Comparison of ENCODE assay signal across 14 cellular contexts in genomic region chr2:134164306-134164705, GRCh38.
DNase-seq lines count a peak whose midpoint lies in the region; ATAC-seq lines count a peak whose summit lies in the region.
"Had no signal": no experiment of that assay in that cellular context is flagged by ENCODE, and none has a peak within 500 bp of the region (broad histone marks: within the 10 kb centered on the region; RNA-seq: fewer than 3 reads in every experiment).

No MANE protein-coding gene starts in this region.

- peaks cover 89% of the 10 kb centered on the region for H3K4me1 Mint-ChIP-seq in activated naive CD8-positive, alpha-beta T cell (ENCODE audit: low read depth)
- peaks cover 85% of the 10 kb centered on the region for H3K4me1 Mint-ChIP-seq in activated naive CD8-positive, alpha-beta T cell treated with anti-CD3 and anti-CD28 coated beads, Interleukin-2, amount 50 U/mL, for 24 hours
- H3K4me1 Mint-ChIP-seq in CD8-positive, alpha-beta memory T cell, result peaks cover 78 to 99% (median 97%) of the 10 kb centered on the region in 3 donors
- H3K4me1 Mint-ChIP-seq in dendritic cell treated with granulocyte-macrophage colony-stimulating factor and Interleukin-4, amounts not matched to agents 40 ng/mL and 50 ng/mL, for 4 days (ENCODE audit: low read depth), result peaks cover 83% of the 10 kb centered on the region
- H3K4me1 Mint-ChIP-seq in stimulated activated memory B cell treated with anti-CD40 and anti-IgM and Interleukin-4, amounts not matched to agents 10 μg/mL and 1 μg/mL and 100 μg/mL, for 72 hours, result peaks cover 95% of the 10 kb centered on the region

- H3K4me1 ChIP-seq in CD8-positive, alpha-beta memory T cell (ENCODE audit: insufficient read depth, low read length), result peaks cover 26% of the 10 kb centered on the region

- no peak for DNase-seq in activated naive CD8-positive, alpha-beta T cell treated with anti-CD3 and anti-CD28 coated beads, Interleukin-2, amount 50 U/mL, for 24 hours
- DNase-seq in CD8-positive, alpha-beta memory T cell, result no peak
- DNase-seq in NCI-H524 (lab: John Stamatoyannopoulos, UW) (no peak), NK-92 (lab: John Stamatoyannopoulos, UW; ENCODE audit: unreplicated experiment) (no peak)
- DNase-seq: 8988T, BE2C, DMS79, H7 had no signal

- H3K27ac ChIP-seq in CD8-positive, alpha-beta memory T cell (ENCODE audit: low read depth, low read length), result no peak overlapping the region

- H3K9me3 ChIP-seq in CD8-positive, alpha-beta memory T cell (ENCODE audit: low read length), result no peaks in the 10 kb centered on the region
- H3K9me3 ChIP-seq: BE2C had no signal

- peak overlapping the region; percentile 35 for H3K27ac Mint-ChIP-seq in activated naive CD8-positive, alpha-beta T cell
- no peak overlapping the region for H3K27ac Mint-ChIP-seq in activated naive CD8-positive, alpha-beta T cell treated with anti-CD3 and anti-CD28 coated beads, Interleukin-2, amount 50 U/mL, for 24 hours
- peak overlapping the region in 6 of 8 donors; percentile 3 to 62 (median 45) for H3K27ac Mint-ChIP-seq in CD8-positive, alpha-beta memory T cell
- H3K27ac Mint-ChIP-seq in dendritic cell treated with granulocyte-macrophage colony-stimulating factor and Interleukin-4, amounts not matched to agents 40 ng/mL and 50 ng/mL, for 4 days, result peak overlapping the region; percentile 19
- H3K27ac Mint-ChIP-seq in stimulated activated memory B cell treated with anti-CD40 and anti-IgM and Interleukin-4, amounts not matched to agents 10 μg/mL and 1 μg/mL and 100 μg/mL, for 72 hours, result peak overlapping the region; percentile 75
- H3K27ac Mint-ChIP-seq: GM23338 had no signal

- ATAC-seq in activated naive CD8-positive, alpha-beta T cell treated with anti-CD3 and anti-CD28 coated beads, Interleukin-2, amount 50 U/mL, for 24 hours, result no peak
- ATAC-seq in stimulated activated memory B cell treated with anti-CD40 and anti-IgM and Interleukin-4, amounts not matched to agents 10 μg/mL and 1 μg/mL and 100 μg/mL, for 72 hours, result no peak
- no peak for ATAC-seq in HG03469 (IDR thresholded peaks at IDR 0.05; ENCODE audit: unreplicated experiment)
- ATAC-seq: GM23338 had no signal

- no peaks in the 10 kb centered on the region for H3K36me3 ChIP-seq in CD8-positive, alpha-beta memory T cell (ENCODE audit: insufficient read depth, low read length)
- H3K36me3 ChIP-seq: BE2C had no signal

- no peaks in the 10 kb centered on the region for H3K27me3 Mint-ChIP-seq in activated naive CD8-positive, alpha-beta T cell
- no peaks in the 10 kb centered on the region for H3K27me3 Mint-ChIP-seq in activated naive CD8-positive, alpha-beta T cell treated with anti-CD3 and anti-CD28 coated beads, Interleukin-2, amount 50 U/mL, for 24 hours
- H3K27me3 Mint-ChIP-seq in CD8-positive, alpha-beta memory T cell, result peaks cover 0 to 2% of the 10 kb centered on the region in 2 donors
- H3K27me3 Mint-ChIP-seq in dendritic cell treated with granulocyte-macrophage colony-stimulating factor and Interleukin-4, amounts not matched to agents 40 ng/mL and 50 ng/mL, for 4 days, result no peaks in the 10 kb centered on the region
- no peaks in the 10 kb centered on the region for H3K27me3 Mint-ChIP-seq in stimulated activated memory B cell treated with anti-CD40 and anti-IgM and Interleukin-4, amounts not matched to agents 10 μg/mL and 1 μg/mL and 100 μg/mL, for 72 hours
- H3K27me3 Mint-ChIP-seq: IgD-negative memory B cell had no signal

- CTCF ChIA-PET in CD8-positive, alpha-beta memory T cell (lab: Charles Lee), result no interaction called here

- POLR2A ChIA-PET in CD8-positive, alpha-beta memory T cell (lab: Charles Lee), result no interaction called here

- H3K9me3 Mint-ChIP-seq in activated naive CD8-positive, alpha-beta T cell (ENCODE audit: low read depth), result no peaks in the 10 kb centered on the region
- no peaks in the 10 kb centered on the region for H3K9me3 Mint-ChIP-seq in activated naive CD8-positive, alpha-beta T cell treated with anti-CD3 and anti-CD28 coated beads, Interleukin-2, amount 50 U/mL, for 24 hours
- H3K9me3 Mint-ChIP-seq in CD8-positive, alpha-beta memory T cell, result no peaks in the 10 kb centered on the region
- no peaks in the 10 kb centered on the region for H3K9me3 Mint-ChIP-seq in dendritic cell treated with granulocyte-macrophage colony-stimulating factor and Interleukin-4, amounts not matched to agents 40 ng/mL and 50 ng/mL, for 4 days
- H3K9me3 Mint-ChIP-seq in stimulated activated memory B cell treated with anti-CD40 and anti-IgM and Interleukin-4, amounts not matched to agents 10 μg/mL and 1 μg/mL and 100 μg/mL, for 72 hours, result no peaks in the 10 kb centered on the region
- H3K9me3 Mint-ChIP-seq: GM23338, IgD-negative memory B cell had no signal

- intact Hi-C loops in dendritic cell treated with granulocyte-macrophage colony-stimulating factor and Interleukin-4, amounts not matched to agents 40 ng/mL and 50 ng/mL, for 4 days (cut with micrococcal nuclease), result no loop called here

- no peaks in the 10 kb centered on the region for H3K27me3 ChIP-seq in CD8-positive, alpha-beta memory T cell (ENCODE audit: insufficient read depth, low read length, poor library complexity, severe bottlenecking)
- H3K27me3 ChIP-seq: BE2C had no signal

- H3K36me3 Mint-ChIP-seq in activated naive CD8-positive, alpha-beta T cell, result peaks cover 2% of the 10 kb centered on the region
- H3K36me3 Mint-ChIP-seq in activated naive CD8-positive, alpha-beta T cell treated with anti-CD3 and anti-CD28 coated beads, Interleukin-2, amount 50 U/mL, for 24 hours (ENCODE audit: low read depth), result peaks cover 3% of the 10 kb centered on the region
- peaks cover 0 to 3% (median 1%) of the 10 kb centered on the region in 3 donors for H3K36me3 Mint-ChIP-seq in CD8-positive, alpha-beta memory T cell
- peaks cover 34% of the 10 kb centered on the region for H3K36me3 Mint-ChIP-seq in dendritic cell treated with granulocyte-macrophage colony-stimulating factor and Interleukin-4, amounts not matched to agents 40 ng/mL and 50 ng/mL, for 4 days (ENCODE audit: low read depth)
- peaks cover 21% of the 10 kb centered on the region for H3K36me3 Mint-ChIP-seq in stimulated activated memory B cell treated with anti-CD40 and anti-IgM and Interleukin-4, amounts not matched to agents 10 μg/mL and 1 μg/mL and 100 μg/mL, for 72 hours

- H3K4me3 ChIP-seq in CD8-positive, alpha-beta memory T cell (ENCODE audit: low read length), result no peak overlapping the region
- H3K4me3 ChIP-seq: GM23338 had no signal

- H3K4me3 Mint-ChIP-seq in activated naive CD8-positive, alpha-beta T cell, result no peak overlapping the region
- H3K4me3 Mint-ChIP-seq in activated naive CD8-positive, alpha-beta T cell treated with anti-CD3 and anti-CD28 coated beads, Interleukin-2, amount 50 U/mL, for 24 hours, result no peak overlapping the region
- peak overlapping the region in 1 of 7 donors; percentile 38 for H3K4me3 Mint-ChIP-seq in CD8-positive, alpha-beta memory T cell
- no peak overlapping the region for H3K4me3 Mint-ChIP-seq in dendritic cell treated with granulocyte-macrophage colony-stimulating factor and Interleukin-4, amounts not matched to agents 40 ng/mL and 50 ng/mL, for 4 days
- H3K4me3 Mint-ChIP-seq in stimulated activated memory B cell treated with anti-CD40 and anti-IgM and Interleukin-4, amounts not matched to agents 10 μg/mL and 1 μg/mL and 100 μg/mL, for 72 hours, result no peak overlapping the region
- H3K4me3 Mint-ChIP-seq: GM23338 had no signal
